ENCODE assay signal across 1 cellular context in genomic region chr14:25381498-25381897, GRCh38.
TF ChIP-seq lines count a peak whose summit lies in the region.

No MANE protein-coding gene starts in this region.

TF ChIP-seq in GM23338, 12 proteins besides CTCF, POLR2A, EP300 and RAD21 (continued from another document):
- TF ChIP-seq ZNF462 (CRISPR knock-in tag; IDR thresholded peaks at IDR 0.05) (no peak), CREB1 (CRISPR knock-in tag; IDR thresholded peaks at IDR 0.05; ENCODE audit: low read depth) (no peak), EZH2phosphoT487 (IDR thresholded peaks at IDR 0.05; ENCODE audit: unreplicated experiment) (no peak), ZNF331 (CRISPR knock-in tag; IDR thresholded peaks at IDR 0.05; ENCODE audit: low read depth) (no peak)
- TF ChIP-seq, protein P1, sequence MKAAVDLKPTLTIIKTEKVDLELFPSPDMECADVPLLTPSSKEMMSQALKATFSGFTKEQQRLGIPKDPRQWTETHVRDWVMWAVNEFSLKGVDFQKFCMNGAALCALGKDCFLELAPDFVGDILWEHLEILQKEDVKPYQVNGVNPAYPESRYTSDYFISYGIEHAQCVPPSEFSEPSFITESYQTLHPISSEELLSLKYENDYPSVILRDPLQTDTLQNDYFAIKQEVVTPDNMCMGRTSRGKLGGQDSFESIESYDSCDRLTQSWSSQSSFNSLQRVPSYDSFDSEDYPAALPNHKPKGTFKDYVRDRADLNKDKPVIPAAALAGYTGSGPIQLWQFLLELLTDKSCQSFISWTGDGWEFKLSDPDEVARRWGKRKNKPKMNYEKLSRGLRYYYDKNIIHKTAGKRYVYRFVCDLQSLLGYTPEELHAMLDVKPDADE (IDR thresholded peaks at IDR 0.05) = no peak
